9 cellular contexts compared by ENCODE assay signal in genomic region chr3:25441234-25441856, GRCh38. TPM values are rescaled to one million over a fixed set of nuclear protein-coding genes. Genes with fewer than 3 reads are reported as not detected.
DNase-seq lines count a peak whose midpoint lies in the region; ATAC-seq, FAIRE-seq and TF ChIP-seq lines count a peak whose summit lies in the region.
"Had no signal": no experiment of that assay in that cellular context is flagged by ENCODE, and none has a peak within 500 bp of the region (broad histone marks: within the 10 kb centered on the region; RNA-seq: fewer than 3 reads in every experiment).

No MANE protein-coding gene starts in this region.

- intact Hi-C loops in HCT116 (cut with micrococcal nuclease), result loop anchor here (5.0 kb wide), 1 partner anchor 151 kb away; no protein-coding TSS in a partner anchor
- intact Hi-C loops in lower lobe of right lung (cut with DNase I), result no loop called here

- H3K36me3 Mint-ChIP-seq in activated naive CD4-positive, alpha-beta T cell treated with anti-CD3 and anti-CD28 coated beads, Interleukin-2, amount 10 ng/mL, durations not matched to agents 7 days and 5 days, result no peaks in the 10 kb centered on the region

- no peaks in the 10 kb centered on the region for H3K9me3 ChIP-seq in BE2C
- H3K9me3 ChIP-seq in HCT116 (ENCODE audit: control insufficient read depth in 1 of 2, insufficient read depth in 1 of 2, low read depth in 1 of 2, low read length in 2 of 2), result no peaks in the 10 kb centered on the region
- H3K9me3 ChIP-seq in lower lobe of right lung, result no peaks in the 10 kb centered on the region

- H3K4me2 ChIP-seq in HCT116 (ENCODE audit: low read length), result no peak overlapping the region

- TF ChIP-seq RAD21 in HCT116 (IDR thresholded peaks at IDR 0.05; ENCODE audit: low read depth), result peak; percentile 40

- POLR2A ChIA-PET in HCT116 (lab: Charles Lee), result no interaction called here

- CTCF ChIA-PET in HCT116 (lab: Charles Lee), result interaction anchor here (1.1 to 1.5 kb wide), 3 partner anchors 9 to 152 kb away, joined by 3 to 4 read pairs (median 3); no protein-coding TSS in a partner anchor
- CTCF ChIA-PET in activated naive CD4-positive, alpha-beta T cell treated with anti-CD3 and anti-CD28 coated beads, Interleukin-2, amount 10 ng/mL, durations not matched to agents 7 days and 5 days (lab: Charles Lee), result interaction anchor here (0.6 to 2.3 kb wide), 5 partner anchors 9 to 37 kb away, joined by 3 to 4 read pairs (median 3); no protein-coding TSS in a partner anchor

- no peak overlapping the region for H3K27ac Mint-ChIP-seq in activated naive CD4-positive, alpha-beta T cell treated with anti-CD3 and anti-CD28 coated beads, Interleukin-2, amount 10 ng/mL, durations not matched to agents 7 days and 5 days

- no peak overlapping the region for H3K27ac ChIP-seq in HCT116 (ENCODE audit: low read depth, low read length)
- H3K27ac ChIP-seq in lower lobe of right lung, result no peak overlapping the region

- FAIRE-seq in GM12892 (lab: Jason Lieb, UNC), result no peak

- TF ChIP-seq POLR2A in HCT116 (IDR thresholded peaks at IDR 0.05; ENCODE audit: borderline replicate concordance, extremely low read depth, insufficient read depth, insufficient read length) (no peak), GM12892 (IDR thresholded peaks at IDR 0.05; ENCODE audit: low read depth, low read length) (no peak)

- no peak overlapping the region for H3K9ac ChIP-seq in HCT116 (ENCODE audit: low read length)

- H3K4me3 ChIP-seq in BE2C (ENCODE audit: low read depth, low read length), result no peak overlapping the region
- H3K4me3 ChIP-seq in HCT116 (replicated peaks in 1 of 2; ENCODE audit: low read depth in 1 of 2, low read length in 2 of 2), result no peak overlapping the region
- no peak overlapping the region for H3K4me3 ChIP-seq in lower lobe of right lung

- no peak for DNase-seq in BE2C
- DNase-seq in HCT116 (ENCODE audit: low read depth, low spot score), result peak; percentile 15
- DNase-seq in activated naive CD4-positive, alpha-beta T cell treated with anti-CD3 and anti-CD28 coated beads, Interleukin-2, amount 10 ng/mL, durations not matched to agents 7 days and 5 days, result peak; percentile 27
- no peak for DNase-seq in lower lobe of right lung
- DNase-seq in Ammon's horn (ENCODE audit: low spot score), result no peak
- no peak for DNase-seq in GM12892 (ENCODE audit: insufficient read length)
- no peak for DNase-seq in medulla oblongata (ENCODE audit: extremely low spot score)
- no peak for DNase-seq in NCI-H146 (lab: John Stamatoyannopoulos, UW)

- no peaks in the 10 kb centered on the region for H3K9me2 ChIP-seq in HCT116 (ENCODE audit: insufficient read depth)

- H3K27me3 Mint-ChIP-seq in activated naive CD4-positive, alpha-beta T cell treated with anti-CD3 and anti-CD28 coated beads, Interleukin-2, amount 10 ng/mL, durations not matched to agents 7 days and 5 days, result no peaks in the 10 kb centered on the region

- no peak overlapping the region for H3K4me3 Mint-ChIP-seq in activated naive CD4-positive, alpha-beta T cell treated with anti-CD3 and anti-CD28 coated beads, Interleukin-2, amount 10 ng/mL, durations not matched to agents 7 days and 5 days

- RAD21 ChIA-PET in HCT116 (lab: Charles Lee; ENCODE audit: low non-redundant PET in 1 of 2, low total read pairs in 2 of 2, uncharacterized antibody in 2 of 2, unreplicated experiment in 2 of 2), result no interaction called here

- H4K20me1 ChIP-seq in HCT116 (ENCODE audit: insufficient read depth), result no peaks in the 10 kb centered on the region

- H3K4me1 Mint-ChIP-seq in activated naive CD4-positive, alpha-beta T cell treated with anti-CD3 and anti-CD28 coated beads, Interleukin-2, amount 10 ng/mL, durations not matched to agents 7 days and 5 days, result no peaks in the 10 kb centered on the region

- H3K4me1 ChIP-seq in BE2C (no peaks in the 10 kb centered on the region), HCT116 (ENCODE audit: control insufficient read depth in 1 of 2, insufficient read depth in 2 of 2, low read length in 2 of 2) (no peaks in the 10 kb centered on the region), lower lobe of right lung (no peaks in the 10 kb centered on the region)

- H3K36me3 ChIP-seq in BE2C (no peaks in the 10 kb centered on the region), HCT116 (ENCODE audit: control insufficient read depth in 1 of 2, insufficient read depth in 2 of 2, low read length in 2 of 2) (no peaks in the 10 kb centered on the region), lower lobe of right lung (no peaks in the 10 kb centered on the region)

- H2AFZ ChIP-seq in HCT116 (ENCODE audit: low read depth, low read length, poor library complexity, severe bottlenecking), result peak overlapping the region; percentile 84

- no TSS peak for BruUV-seq in HCT116 (replicated peaks; lab: Mats Ljungman, UMichigan)

- TF ChIP-seq CTCF in BE2C (IDR thresholded peaks at IDR 0.05; ENCODE audit: low read depth, low read length) (peak; percentile 68), HCT116 (IDR thresholded peaks at IDR 0.05 in 2 of 3, conservative IDR thresholded peaks at IDR 0.05 in 1 of 3; ENCODE audit: borderline replicate concordance in 1 of 3, insufficient read depth in 1 of 3, low read depth in 2 of 3, low read length in 2 of 3) (peak; percentile 43 to 98 (median 86); a peak in 5 of 6 replicates), lower lobe of right lung (IDR thresholded peaks at IDR 0.05) (peak; percentile 59)

- H3K79me2 ChIP-seq in HCT116 (ENCODE audit: insufficient read depth, low read length), result no peaks in the 10 kb centered on the region

- H3K27me3 ChIP-seq in BE2C (no peaks in the 10 kb centered on the region), HCT116 (ENCODE audit: insufficient read depth, low read length) (peaks cover 23% of the 10 kb centered on the region; the same call in 1 of the 2 replicates), lower lobe of right lung (ENCODE audit: low read depth) (no peaks in the 10 kb centered on the region)

- ATAC-seq in HCT116 (peak; percentile 74), lower lobe of right lung (no peak)

- no peaks in the 10 kb centered on the region for H3K9me3 Mint-ChIP-seq in activated naive CD4-positive, alpha-beta T cell treated with anti-CD3 and anti-CD28 coated beads, Interleukin-2, amount 10 ng/mL, durations not matched to agents 7 days and 5 days

TF ChIP-seq in HCT116, 20 proteins besides CTCF, POLR2A, EP300 and RAD21:
- TF ChIP-seq YY1 (IDR thresholded peaks at IDR 0.05; ENCODE audit: extremely low read depth, insufficient replicate concordance, low read depth, low read length) (no peak), ATF3 (IDR thresholded peaks at IDR 0.05) (no peak), ZFX (IDR thresholded peaks at IDR 0.05) (no peak), MAX (IDR thresholded peaks at IDR 0.05) (no peak), EZH2phosphoT487 (IDR thresholded peaks at IDR 0.05; ENCODE audit: borderline replicate concordance) (no peak), EGR1 (IDR thresholded peaks at IDR 0.05; ENCODE audit: low read depth) (no peak), SRF (IDR thresholded peaks at IDR 0.05; ENCODE audit: low read depth) (no peak)
TF ChIP-seq in HCT116: peak in this region for 0.

RNA-seq across cellular contexts. Expression of gene RARB, which starts 13.3 kb away (rescaled TPM):
- not detected for polyA plus RNA-seq in BE2C (2012; ENCODE audit: insufficient read depth, insufficient read length, low read depth)
- total RNA-seq in HCT116 (2021; ENCODE audit: unreplicated experiment) (not detected), lower lobe of right lung (5.6 TPM)
- not detected in 2 replicates for polyA plus RNA-seq in HCT116 (2012)
- 0.13 TPM for polyA plus RNA-seq in GM12892 (2012; ENCODE audit: missing spikeins)
- total RNA-seq: activated CD8-positive, alpha-beta memory T cell treated with anti-CD3 and anti-CD28 coated beads for 36 hours had no signal

Comparison
In these comparisons a context has a peak if more than half of its experiments do, and no peak if none do; other contexts are left out.
1. DNase-seq: peak in HCT116 (single experiment) and activated naive CD4-positive, alpha-beta T cell treated with anti-CD3 and anti-CD28 coated beads, Interleukin-2, amount 10 ng/mL, durations not matched to agents 7 days and 5 days (single experiment); none in BE2C (single experiment), lower lobe of right lung (single experiment), Ammon's horn (single experiment), GM12892 (single experiment), medulla oblongata (single experiment) and NCI-H146 (single experiment).
2. Peak in every context shown above with its lines, with median percentiles within 50 percentile points of each other: CTCF ChIP-seq.